Comparison of ENCODE assay signal across 8 cellular contexts in genomic region chr22:29313126-29314071, GRCh38. TPM values are rescaled to one million over a fixed set of nuclear protein-coding genes. Genes with fewer than 3 reads are reported as not detected.
DNase-seq lines count a peak whose midpoint lies in the region; ATAC-seq, FAIRE-seq and TF ChIP-seq lines count a peak whose summit lies in the region.

No MANE protein-coding gene starts in this region.

- no peak overlapping the region for H3K27ac Mint-ChIP-seq in chondrocyte (ENCODE audit: unreplicated experiment)

- no peak overlapping the region for H3K9ac ChIP-seq in IMR-90 (ENCODE audit: low read depth, low read length)

- no peak overlapping the region for H2BK5ac ChIP-seq in IMR-90 (ENCODE audit: low read depth, low read length, poor library complexity, severe bottlenecking)

- dilution Hi-C loops in IMR-90 (cut with HindIII; ENCODE audit: low sequenced_read_pairs, unreplicated experiment), result no loop called here

- FAIRE-seq in HTR-8/SVneo (lab: Jason Lieb, UNC), result no peak

- no peak overlapping the region for H4K91ac ChIP-seq in IMR-90 (ENCODE audit: insufficient read depth, low read depth, low read length)

- H3K4me3 ChIP-seq in IMR-90 (ENCODE audit: insufficient read depth, low read depth, low read length) (no peak overlapping the region), right lobe of liver (no peak overlapping the region)

- DNase-seq in AG08395 (ENCODE audit: low spot score) (peak; percentile 44), IMR-90 (no peak), chondrocyte (ENCODE audit: low spot score) (peak; percentile 92), right lobe of liver (peak in 1 of 3 donors; percentile 54), HTR-8/SVneo (ENCODE audit: insufficient read length, low spot score) (no peak), NCI-H446 treated with DMSO at 0.1 percent for 48 hours (lab: John Stamatoyannopoulos, UW) (no peak)

- CTCF ChIA-PET in IMR-90 (lab: Yijun Ruan, JAX), result interaction anchor here (0.9 kb wide), 1 partner anchor 8 kb away, joined by 3 read pairs; no protein-coding TSS in a partner anchor

- H3K9me1 ChIP-seq in IMR-90 (ENCODE audit: insufficient read depth, low read length), result 0 out of 2 replicates have a peak, but pooled peaks cover 5% of the 10 kb centered on the region

- H3K79me1 ChIP-seq in IMR-90 (ENCODE audit: low read depth in 1 of 2, low read length in 2 of 2), result peaks cover 0 to 28% of the 10 kb centered on the region in 2 experiments; a peak in 3 of 4 replicates

- ATAC-seq in IMR-90 (ENCODE audit: low read depth) (no peak), right lobe of liver (peak in 1 of 4 donors; percentile 7), HG03280 (IDR thresholded peaks at IDR 0.05; ENCODE audit: unreplicated experiment) (no peak), HG03571 (IDR thresholded peaks at IDR 0.05; ENCODE audit: unreplicated experiment) (no peak)

- H2BK120ac ChIP-seq in IMR-90 (ENCODE audit: low read depth, low read length), result no peak overlapping the region

- no peak overlapping the region for H2AK5ac ChIP-seq in IMR-90 (ENCODE audit: low read depth, low read length)

- H3K4me1 ChIP-seq in IMR-90 (ENCODE audit: control insufficient read depth, insufficient read depth, low read length), result peaks cover 10% of the 10 kb centered on the region
- H3K4me1 ChIP-seq in right lobe of liver, result peaks cover 0 to 12% (median 4%) of the 10 kb centered on the region in 4 donors

- H2AK9ac ChIP-seq in IMR-90 (replicated peaks; ENCODE audit: low read depth, low read length, poor library complexity), result peak overlapping the region; percentile 24

- intact Hi-C loops in IMR-90 (cut with micrococcal nuclease), result no loop called here
- intact Hi-C loops in right lobe of liver (cut with DNase I), result no loop called here

- H3K36me3 ChIP-seq in IMR-90 (ENCODE audit: control insufficient read depth, insufficient read depth, low read length), result peaks cover 2% of the 10 kb centered on the region; the same call in 1 of the 2 replicates
- H3K36me3 ChIP-seq in right lobe of liver, result no peaks in the 10 kb centered on the region

- H4K5ac ChIP-seq in IMR-90 (ENCODE audit: low read depth, low read length), result no peak overlapping the region

- H3K9me3 Mint-ChIP-seq in chondrocyte (ENCODE audit: low read depth), result no peaks in the 10 kb centered on the region

- H3K27me3 ChIP-seq in IMR-90 (ENCODE audit: control insufficient read depth, insufficient read depth, low read length) (peaks cover 44% of the 10 kb centered on the region), right lobe of liver (peaks cover 0 to 9% of the 10 kb centered on the region in 2 donors)

- no peak overlapping the region for H3K27ac ChIP-seq in IMR-90 (ENCODE audit: insufficient read depth, low read length)
- H3K27ac ChIP-seq in right lobe of liver, result no peak overlapping the region

- H3K4me2 ChIP-seq in IMR-90 (ENCODE audit: low read depth, low read length), result no peak overlapping the region

- no peak overlapping the region for H3K23ac ChIP-seq in IMR-90 (ENCODE audit: low read depth, low read length)

- peak overlapping the region; percentile 58 for H2AFZ ChIP-seq in IMR-90 (replicated peaks; ENCODE audit: low read length, poor library complexity)

- no peak for TF ChIP-seq POLR2A in IMR-90 (IDR thresholded peaks at IDR 0.05; ENCODE audit: low read depth, low read length)
- no peak for TF ChIP-seq POLR2A in right lobe of liver (IDR thresholded peaks at IDR 0.05)

- TF ChIP-seq CTCF in IMR-90 (conservative IDR thresholded peaks at IDR 0.05; ENCODE audit: low read depth, low read length), result peak; percentile 49
- peak; percentile 71 for TF ChIP-seq CTCF in chondrocyte (IDR thresholded peaks at IDR 0.05)
- TF ChIP-seq CTCF in right lobe of liver (IDR thresholded peaks at IDR 0.05), result peak; percentile 39 to 62 (median 48)

- in situ Hi-C loops in IMR-90 (cut with MboI; ENCODE audit: low sequenced_read_pairs), result no loop called here

- peaks cover 31% of the 10 kb centered on the region for H4K20me1 ChIP-seq in IMR-90 (ENCODE audit: insufficient read depth, low read length)

- no peak overlapping the region for H3K18ac ChIP-seq in IMR-90 (ENCODE audit: low read depth, low read length)

- no peak overlapping the region for H3K4me3 Mint-ChIP-seq in chondrocyte (ENCODE audit: unreplicated experiment)

- H3K4ac ChIP-seq in IMR-90 (ENCODE audit: low read depth, low read length), result no peak overlapping the region

- peaks cover 13% of the 10 kb centered on the region for H3K36me3 Mint-ChIP-seq in chondrocyte (ENCODE audit: low read depth)

- POLR2A ChIA-PET in IMR-90 (lab: Charles Lee; ENCODE audit: unreplicated experiment), result interaction anchor here (0.6 kb wide), 1 partner anchor 1267 kb away, joined by 3 read pairs; no protein-coding TSS in a partner anchor

- no peaks in the 10 kb centered on the region for H3K9me3 ChIP-seq in IMR-90 (ENCODE audit: control insufficient read depth, insufficient read depth, low read length)
- no peaks in the 10 kb centered on the region for H3K9me3 ChIP-seq in right lobe of liver

- no peak overlapping the region for H2BK20ac ChIP-seq in IMR-90 (ENCODE audit: low read depth, low read length)

- H3K4me1 Mint-ChIP-seq in chondrocyte (ENCODE audit: low read depth), result peaks cover 38% of the 10 kb centered on the region

- H3K14ac ChIP-seq in IMR-90 (replicated peaks; ENCODE audit: low read depth, low read length), result no peak overlapping the region

- H4K8ac ChIP-seq in IMR-90 (ENCODE audit: low read depth in 2 of 2, low read length in 2 of 2), result no peak overlapping the region

- no peak overlapping the region for H2BK15ac ChIP-seq in IMR-90 (ENCODE audit: low read depth, low read length)

- 38% methylated on average over 35 of the region's 80 CpGs; no CpG with 5 or more reads in 1 of the 2 experiments for WGBS in IMR-90 (ENCODE audit: extremely low coverage in 2 of 2, insufficient read length in 1 of 2), 2 experiments
- 33% methylated on average over 12 of the region's 80 CpGs for WGBS in right lobe of liver (ENCODE audit: insufficient coverage, low coverage, low lambda C conversion rate, missing lambda C conversion rate)

- BruUV-seq in IMR-90 (replicated peaks; lab: Mats Ljungman, UMichigan), result no TSS peak

- TF ChIP-seq RAD21 in IMR-90 (IDR thresholded peaks at IDR 0.05; ENCODE audit: low read length), result no peak

- no peak overlapping the region for H3K56ac ChIP-seq in IMR-90 (ENCODE audit: extremely low read depth, insufficient read depth, low read length)

- peaks cover 14% of the 10 kb centered on the region for H3K27me3 Mint-ChIP-seq in chondrocyte (ENCODE audit: low read depth)

TF ChIP-seq in IMR-90, 13 proteins besides CTCF, POLR2A, EP300 and RAD21:
- TF ChIP-seq BHLHE40 (IDR thresholded peaks at IDR 0.05; ENCODE audit: low read depth, low read length) (peak; percentile 69), USF2 (IDR thresholded peaks at IDR 0.05; ENCODE audit: low read depth, low read length) (peak; percentile 66; the same call in 1 of the 2 replicates)
- TF ChIP-seq, protein P1, sequence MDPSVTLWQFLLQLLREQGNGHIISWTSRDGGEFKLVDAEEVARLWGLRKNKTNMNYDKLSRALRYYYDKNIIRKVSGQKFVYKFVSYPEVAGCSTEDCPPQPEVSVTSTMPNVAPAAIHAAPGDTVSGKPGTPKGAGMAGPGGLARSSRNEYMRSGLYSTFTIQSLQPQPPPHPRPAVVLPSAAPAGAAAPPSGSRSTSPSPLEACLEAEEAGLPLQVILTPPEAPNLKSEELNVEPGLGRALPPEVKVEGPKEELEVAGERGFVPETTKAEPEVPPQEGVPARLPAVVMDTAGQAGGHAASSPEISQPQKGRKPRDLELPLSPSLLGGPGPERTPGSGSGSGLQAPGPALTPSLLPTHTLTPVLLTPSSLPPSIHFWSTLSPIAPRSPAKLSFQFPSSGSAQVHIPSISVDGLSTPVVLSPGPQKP (IDR thresholded peaks at IDR 0.05; ENCODE audit: borderline replicate concordance, low read depth, low read length), result no peak

RNA-seq across cellular contexts. Expression of gene RASL10A, which starts 2.1 kb away (rescaled TPM):
- total RNA-seq in IMR-90 (2012; rRNA removed) (not detected in 2 replicates), chondrocyte (0.27 to 1.2 TPM (median 0.31 TPM) in 3 replicates), right lobe of liver (1 to 10 TPM in 3 of 6 experiments, under 1 TPM in 3; 0.32 to 1.2 (median 0.87) TPM)
- 0.07 and 0.26 TPM in 2 replicates for polyA plus RNA-seq in IMR-90 (2012; rRNA removed)
- polyA plus RNA-seq in IMR-90 (2012; cell fraction: cytosol; rRNA removed), result 0.22 TPM in 1 of 2 replicates, not detected in the other
- 0.89 and 2.7 TPM in 2 replicates for polyA plus RNA-seq in IMR-90 (2012; cell fraction: nucleus; rRNA removed; ENCODE audit: low replicate concordance)

RNA-seq across cellular contexts. Expression of gene GAS2L1, which starts 6.9 kb away (rescaled TPM):
- 1.4 TPM in 2 replicates for total RNA-seq in IMR-90 (2012; rRNA removed)
- polyA plus RNA-seq in IMR-90 (2012; rRNA removed), result 15.6 and 22.5 TPM in 2 replicates
- polyA plus RNA-seq in IMR-90 (2012; cell fraction: cytosol; rRNA removed), result 24.1 and 32.2 TPM in 2 replicates
- 20.1 and 69.5 TPM in 2 replicates for polyA plus RNA-seq in IMR-90 (2012; cell fraction: nucleus; rRNA removed; ENCODE audit: low replicate concordance)
- total RNA-seq in chondrocyte, result 34.5 to 35.6 TPM (median 34.8 TPM) in 3 replicates
- 10 to 100 TPM in 4 of 6 experiments, 1 to 10 TPM in 2; 8.9 to 15.8 (median 11.5) TPM for total RNA-seq in right lobe of liver

RNA-seq across cellular contexts. Expression of gene EWSR1, which starts 45.3 kb away (rescaled TPM):
- total RNA-seq in IMR-90 (2012; rRNA removed), result 414 and 518 TPM in 2 replicates
- polyA plus RNA-seq in IMR-90 (2012; rRNA removed), result 243 and 267 TPM in 2 replicates
- 124 and 135 TPM in 2 replicates for polyA plus RNA-seq in IMR-90 (2012; cell fraction: cytosol; rRNA removed)
- 764 and 770 TPM in 2 replicates for polyA plus RNA-seq in IMR-90 (2012; cell fraction: nucleus; rRNA removed; ENCODE audit: low replicate concordance)
- total RNA-seq in chondrocyte, result 139 to 205 TPM (median 144 TPM) in 3 replicates
- 100 to 1,000 TPM in 3 of 6 experiments, 10 to 100 TPM in 3; 75.0 to 112 (median 98.2) TPM for total RNA-seq in right lobe of liver

RNA-seq across cellular contexts. Expression of gene RHBDD3, which starts 45.6 kb away (rescaled TPM):
- 5.7 and 6.9 TPM in 2 replicates for total RNA-seq in IMR-90 (2012; rRNA removed)
- polyA plus RNA-seq in IMR-90 (2012; rRNA removed), result 21.2 and 21.5 TPM in 2 replicates
- polyA plus RNA-seq in IMR-90 (2012; cell fraction: cytosol; rRNA removed), result 16.5 and 26.9 TPM in 2 replicates
- polyA plus RNA-seq in IMR-90 (2012; cell fraction: nucleus; rRNA removed; ENCODE audit: low replicate concordance), result 32.2 and 94.3 TPM in 2 replicates
- 29.5 to 37.6 TPM (median 30.9 TPM) in 3 replicates for total RNA-seq in chondrocyte
- total RNA-seq in right lobe of liver, result 10 to 100 TPM in 5 of 6 experiments, 1 to 10 TPM in 1; 9.7 to 35.3 (median 14.7) TPM

Comparison
In these comparisons a context has a peak if more than half of its experiments do, and no peak if none do; other contexts are left out.
1. DNase-seq: peak in AG08395 (single experiment) and chondrocyte (single experiment); none in IMR-90 (single experiment), HTR-8/SVneo (single experiment) and NCI-H446 treated with DMSO at 0.1 percent for 48 hours (single experiment).
2. Peak in every context shown above with its lines, with median percentiles within 50 percentile points of each other: CTCF ChIP-seq.